In genomic region chr10:79250259-79250658, GRCh38 we compare ENCODE assay signal across 11 cellular contexts.
DNase-seq lines count a peak whose midpoint lies in the region; ATAC-seq and TF ChIP-seq lines count a peak whose summit lies in the region.
"Had no signal": no experiment of that assay in that cellular context is flagged by ENCODE, and none has a peak within 500 bp of the region (broad histone marks: within the 10 kb centered on the region; RNA-seq: fewer than 3 reads in every experiment).

No MANE protein-coding gene starts in this region.

- H3K36me3 Mint-ChIP-seq in CD8-positive, alpha-beta memory T cell: no peaks in the 10 kb centered on the region

- ATAC-seq in GM21526 (IDR thresholded peaks at IDR 0.05; ENCODE audit: low FRiP score, unreplicated experiment): peak; percentile 30
- peak; percentile 48 to 49 for ATAC-seq in lower lobe of right lung
- ATAC-seq: foreskin keratinocyte, psoas muscle had no signal

- CTCF ChIA-PET in CD8-positive, alpha-beta memory T cell (lab: Charles Lee): interaction anchor here (0.7 to 1.6 kb wide), 3 partner anchors 9 to 217 kb away, joined by 3 to 4 read pairs (median 3); no protein-coding TSS in a partner anchor

- H3K27me3 ChIP-seq in CD8-positive, alpha-beta memory T cell (ENCODE audit: insufficient read depth, low read length, poor library complexity, severe bottlenecking): no peaks in the 10 kb centered on the region
- H3K27me3 ChIP-seq in lower lobe of right lung (ENCODE audit: low read depth): no peaks in the 10 kb centered on the region
- H3K27me3 ChIP-seq: foreskin keratinocyte had no signal

- TF ChIP-seq CTCF in lower lobe of right lung (IDR thresholded peaks at IDR 0.05): no peak

- no peak overlapping the region for H3K4me3 ChIP-seq in CD8-positive, alpha-beta memory T cell (ENCODE audit: low read length)
- no peak overlapping the region for H3K4me3 ChIP-seq in lower lobe of right lung
- H3K4me3 ChIP-seq: psoas muscle had no signal

- H3K36me3 ChIP-seq in CD8-positive, alpha-beta memory T cell (ENCODE audit: insufficient read depth, low read length): no peaks in the 10 kb centered on the region
- H3K36me3 ChIP-seq in lower lobe of right lung: peaks cover 5% of the 10 kb centered on the region

- peak overlapping the region in 5 of 8 donors; percentile 61 to 88 (median 73) for H3K27ac Mint-ChIP-seq in CD8-positive, alpha-beta memory T cell
- H3K27ac Mint-ChIP-seq: activated naive CD4-positive, alpha-beta T cell treated with anti-CD3 and anti-CD28 coated beads, Interleukin-2, amount 10 ng/mL, durations not matched to agents 7 days and 5 days had no signal

- no peak for DNase-seq in CD8-positive, alpha-beta memory T cell
- peak; percentile 75 for DNase-seq in NOMO-1 treated with dmso at 0.1 percent for 144 hours (lab: John Stamatoyannopoulos, UW; ENCODE audit: unreplicated experiment)
- peak; percentile 87 for DNase-seq in lower lobe of right lung
- no peak for DNase-seq in activated gamma-delta T cell treated with Interleukin-2 at 50 U/mL for 16 hours
- DNase-seq in NCI-H2029 (lab: John Stamatoyannopoulos, UW): no peak
- no peak for DNase-seq in ureter (ENCODE audit: low spot score)
- no peak for DNase-seq in NCI-H526 (lab: John Stamatoyannopoulos, UW)
- DNase-seq: foreskin keratinocyte had no signal

- no peak overlapping the region for H3K27ac ChIP-seq in CD8-positive, alpha-beta memory T cell (ENCODE audit: low read depth, low read length)
- peak overlapping the region; percentile 73 for H3K27ac ChIP-seq in lower lobe of right lung
- H3K27ac ChIP-seq: foreskin keratinocyte, psoas muscle had no signal

- peaks cover 51% of the 10 kb centered on the region for H3K4me1 ChIP-seq in CD8-positive, alpha-beta memory T cell (ENCODE audit: insufficient read depth, low read length)
- peaks cover 98% of the 10 kb centered on the region for H3K4me1 ChIP-seq in lower lobe of right lung

- H3K9me3 Mint-ChIP-seq in CD8-positive, alpha-beta memory T cell: no peaks in the 10 kb centered on the region
- H3K9me3 Mint-ChIP-seq: activated naive CD4-positive, alpha-beta T cell treated with anti-CD3 and anti-CD28 coated beads, Interleukin-2, amount 10 ng/mL, durations not matched to agents 7 days and 5 days had no signal

- intact Hi-C loops in lower lobe of right lung (cut with DNase I): no loop called here

- no peaks in the 10 kb centered on the region for H3K27me3 Mint-ChIP-seq in CD8-positive, alpha-beta memory T cell
- H3K27me3 Mint-ChIP-seq: activated naive CD4-positive, alpha-beta T cell treated with anti-CD3 and anti-CD28 coated beads, Interleukin-2, amount 10 ng/mL, durations not matched to agents 7 days and 5 days had no signal

- H3K4me1 Mint-ChIP-seq in CD8-positive, alpha-beta memory T cell: peaks cover 48 to 72% (median 48%) of the 10 kb centered on the region in 3 donors

- H3K9me3 ChIP-seq in CD8-positive, alpha-beta memory T cell (ENCODE audit: low read length): no peaks in the 10 kb centered on the region
- H3K9me3 ChIP-seq in lower lobe of right lung: no peaks in the 10 kb centered on the region
- H3K9me3 ChIP-seq: psoas muscle had no signal

- POLR2A ChIA-PET in CD8-positive, alpha-beta memory T cell (lab: Charles Lee): interaction anchor here (1.1 to 1.5 kb wide), 2 partner anchors 36 to 66 kb away, joined by 3 to 5 read pairs; no protein-coding TSS in a partner anchor

- H3K4me3 Mint-ChIP-seq in CD8-positive, alpha-beta memory T cell: peak overlapping the region in 6 of 7 donors; percentile 33 to 70 (median 59)
- H3K4me3 Mint-ChIP-seq: activated naive CD4-positive, alpha-beta T cell treated with anti-CD3 and anti-CD28 coated beads, Interleukin-2, amount 10 ng/mL, durations not matched to agents 7 days and 5 days had no signal

Comparison
In these comparisons a context has a peak if more than half of its experiments do, and no peak if none do; other contexts are left out.
1. DNase-seq: peak in NOMO-1 treated with dmso at 0.1 percent for 144 hours (single experiment) and lower lobe of right lung (single experiment); none in CD8-positive, alpha-beta memory T cell (0 of 5), activated gamma-delta T cell treated with Interleukin-2 at 50 U/mL for 16 hours (single experiment), NCI-H2029 (single experiment), ureter (single experiment) and NCI-H526 (0 of 2).